ENCODE assay signal across 11 cellular contexts in genomic region chr4:143188325-143189088, GRCh38. TPM values are rescaled to one million over a fixed set of nuclear protein-coding genes. Genes with fewer than 3 reads are reported as not detected.
A peak's percentile ranks its signal among the peaks of the same experiment; 100 is the strongest.
DNase-seq lines count a peak whose midpoint lies in the region; ATAC-seq, FAIRE-seq and TF ChIP-seq lines count a peak whose summit lies in the region.
"Had no signal": no experiment of that assay in that cellular context is flagged by ENCODE, and none has a peak within 500 bp of the region (broad histone marks: within the 10 kb centered on the region; RNA-seq: fewer than 3 reads in every experiment).

No MANE protein-coding gene starts in this region.

- H3K27ac Mint-ChIP-seq in activated naive CD4-positive, alpha-beta T cell treated with anti-CD3 and anti-CD28 coated beads for 36 hours: peak overlapping the region; percentile 52
- peak overlapping the region; percentile 86 for H3K27ac Mint-ChIP-seq in activated T-helper 17 cell treated with anti-CD3 and anti-CD28 coated beads, Interleukin-2, amount 50 U/mL, for 72 hours

- H3K36me3 ChIP-seq in kidney (ENCODE audit: control insufficient read depth in 1 of 2, insufficient read depth in 2 of 2, low read length in 2 of 2) (peaks cover 6 to 7% of the 10 kb centered on the region in 2 donors), thymus (ENCODE audit: control insufficient read depth, insufficient read depth) (peaks cover 4% of the 10 kb centered on the region)

- CTCF ChIA-PET in activated naive CD4-positive, alpha-beta T cell treated with anti-CD3 and anti-CD28 coated beads for 36 hours (lab: Charles Lee): no interaction called here

- no peak for DNase-seq in activated naive CD4-positive, alpha-beta T cell treated with anti-CD3 and anti-CD28 coated beads for 36 hours
- DNase-seq in activated naive CD4-positive, alpha-beta T cell (lab: John Stamatoyannopoulos, UW): no peak
- DNase-seq in kidney: no peak
- DNase-seq in GM19240 (ENCODE audit: insufficient read length, low spot score): no peak
- no peak for DNase-seq in DMS 273 (lab: John Stamatoyannopoulos, UW; ENCODE audit: unreplicated experiment)
- DNase-seq: activated effector memory CD4-positive, alpha-beta T cell treated with Interleukin-2 at 50 U/mL for 16 hours; mesendoderm; NCI-H1694 had no signal

- peaks cover 47% of the 10 kb centered on the region for H3K4me1 Mint-ChIP-seq in activated naive CD4-positive, alpha-beta T cell treated with anti-CD3 and anti-CD28 coated beads for 36 hours (ENCODE audit: low read depth)
- peaks cover 39% of the 10 kb centered on the region for H3K4me1 Mint-ChIP-seq in activated T-helper 17 cell treated with anti-CD3 and anti-CD28 coated beads, Interleukin-2, amount 50 U/mL, for 72 hours

- WGBS in thymus: 39% methylated on average over 2 of the region's 2 CpGs

- intact Hi-C loops in activated naive CD4-positive, alpha-beta T cell treated with anti-CD3 and anti-CD28 coated beads for 36 hours (cut with micrococcal nuclease): loop anchor here (1.0 to 10.0 kb wide), 6 partner anchors 325 to 904 kb away; partner anchors contain the start of gene SMARCA5
- intact Hi-C loops in kidney (cut with DNase I): no loop called here

- no peak for TF ChIP-seq CTCF in kidney (IDR thresholded peaks at IDR 0.05; ENCODE audit: borderline replicate concordance, extremely low read depth, insufficient read depth)

- H3K4me3 Mint-ChIP-seq in activated naive CD4-positive, alpha-beta T cell treated with anti-CD3 and anti-CD28 coated beads for 36 hours: peak overlapping the region; percentile 95
- peak overlapping the region; percentile 99 for H3K4me3 Mint-ChIP-seq in activated T-helper 17 cell treated with anti-CD3 and anti-CD28 coated beads, Interleukin-2, amount 50 U/mL, for 72 hours

- H3K9me3 ChIP-seq in kidney (ENCODE audit: control insufficient read depth in 1 of 2, low read length in 2 of 2) (no peaks in the 10 kb centered on the region), thymus (ENCODE audit: control insufficient read depth) (peaks cover 2% of the 10 kb centered on the region)

- FAIRE-seq in kidney (lab: Jason Lieb, UNC): no peak

- H3K27ac ChIP-seq in kidney (ENCODE audit: low read depth in 2 of 2, low read length in 2 of 2): no peak overlapping the region
- no peak overlapping the region for H3K27ac ChIP-seq in thymus (ENCODE audit: low read depth)

- H3K4me1 ChIP-seq in kidney (ENCODE audit: control insufficient read depth in 1 of 2, insufficient read depth in 1 of 2, low read depth in 1 of 2, low read length in 2 of 2): peaks cover 4 to 12% of the 10 kb centered on the region in 2 donors
- H3K4me1 ChIP-seq in thymus (ENCODE audit: control insufficient read depth, insufficient read depth, low read length): peaks cover 2% of the 10 kb centered on the region

- no peaks in the 10 kb centered on the region for H3K27me3 Mint-ChIP-seq in activated naive CD4-positive, alpha-beta T cell treated with anti-CD3 and anti-CD28 coated beads for 36 hours (ENCODE audit: low read depth)
- no peaks in the 10 kb centered on the region for H3K27me3 Mint-ChIP-seq in activated T-helper 17 cell treated with anti-CD3 and anti-CD28 coated beads, Interleukin-2, amount 50 U/mL, for 72 hours

- H3K4me3 ChIP-seq in kidney (ENCODE audit: low read length in 2 of 2) (peak overlapping the region; percentile 94 to 96), thymus (ENCODE audit: low read length) (peak overlapping the region; percentile 34)

- no peak for ATAC-seq in activated T-helper 17 cell treated with anti-CD3 and anti-CD28 coated beads, Interleukin-2, amount 50 U/mL, for 72 hours (replicated peaks)
- no peak for ATAC-seq in GM18519 (IDR thresholded peaks at IDR 0.05; ENCODE audit: low FRiP score, unreplicated experiment)

- H3K9ac ChIP-seq in kidney (ENCODE audit: low read length in 2 of 2): peak overlapping the region in 1 of 2 donors; percentile 44

- no peaks in the 10 kb centered on the region for H3K9me3 Mint-ChIP-seq in activated naive CD4-positive, alpha-beta T cell treated with anti-CD3 and anti-CD28 coated beads for 36 hours
- H3K9me3 Mint-ChIP-seq in activated T-helper 17 cell treated with anti-CD3 and anti-CD28 coated beads, Interleukin-2, amount 50 U/mL, for 72 hours: no peaks in the 10 kb centered on the region

- no peaks in the 10 kb centered on the region for H3K27me3 ChIP-seq in thymus (ENCODE audit: control insufficient read depth, insufficient read depth)

- peaks cover 47% of the 10 kb centered on the region for H3K36me3 Mint-ChIP-seq in activated naive CD4-positive, alpha-beta T cell treated with anti-CD3 and anti-CD28 coated beads for 36 hours (ENCODE audit: low read depth)
- peaks cover 85% of the 10 kb centered on the region for H3K36me3 Mint-ChIP-seq in activated T-helper 17 cell treated with anti-CD3 and anti-CD28 coated beads, Interleukin-2, amount 50 U/mL, for 72 hours (ENCODE audit: low read depth)

RNA-seq across cellular contexts. Expression of gene USP38, which starts 3.8 kb away (rescaled TPM):
- 10 to 100 TPM; 14.4 to 15.5 TPM for total RNA-seq in activated naive CD4-positive, alpha-beta T cell treated with anti-CD3 and anti-CD28 coated beads for 36 hours
- 10 to 100 TPM; 15.1 to 22.2 TPM for total RNA-seq in activated T-helper 17 cell treated with anti-CD3 and anti-CD28 coated beads, Interleukin-2, amount 50 U/mL, for 72 hours
- 21.9 TPM for total RNA-seq in kidney
- polyA plus RNA-seq in kidney (ENCODE audit: insufficient read depth, low read depth, low replicate concordance) (5.2 TPM), thymus (11.0 TPM)
